21 cellular contexts compared by ENCODE assay signal in genomic region chr9:127860779-127861178, GRCh38. TPM values are rescaled to one million over a fixed set of nuclear protein-coding genes. Genes with fewer than 3 reads are reported as not detected.
A peak's percentile ranks its signal among the peaks of the same experiment; 100 is the strongest.
DNase-seq lines count a peak whose midpoint lies in the region; ATAC-seq, FAIRE-seq and TF ChIP-seq lines count a peak whose summit lies in the region.
"Had no signal": no experiment of that assay in that cellular context is flagged by ENCODE, and none has a peak within 500 bp of the region (broad histone marks: within the 10 kb centered on the region; RNA-seq: fewer than 3 reads in every experiment).

No MANE protein-coding gene starts in this region.

- H2BK15ac ChIP-seq in IMR-90 (ENCODE audit: low read depth, low read length): no peak overlapping the region

- no peak overlapping the region for H3K27ac ChIP-seq in IMR-90 (ENCODE audit: insufficient read depth, low read length)
- H3K27ac ChIP-seq: 22Rv1 had no signal

- H3K4me3 Mint-ChIP-seq in activated CD4-positive, alpha-beta T cell treated with anti-CD3 and anti-CD28 coated beads, Interleukin-2, amount 10 ng/mL, durations not matched to agents 24 days and 14 days: no peak overlapping the region
- H3K4me3 Mint-ChIP-seq in immature natural killer cell (peak overlapping the region in 2 of 5 donors; percentile 25 to 38), progenitor cell of endocrine pancreas (ENCODE audit: low read depth) (no peak overlapping the region)
- H3K4me3 Mint-ChIP-seq: GM23338; T-helper 1 cell treated with Interleukin-12 subunit alpha and Interleukin-12 subunit beta and Interleukin-4 antibody, amounts not matched to agents 30 μg/mL and 1 μg/mL, for 36 hours had no signal

- TF ChIP-seq CTCF in IMR-90 (conservative IDR thresholded peaks at IDR 0.05; ENCODE audit: low read depth, low read length) (no peak), progenitor cell of endocrine pancreas (IDR thresholded peaks at IDR 0.05; ENCODE audit: unreplicated experiment) (no peak)

- no peak overlapping the region for H4K8ac ChIP-seq in IMR-90 (ENCODE audit: low read depth in 2 of 2, low read length in 2 of 2)

- no peaks in the 10 kb centered on the region for H3K9me3 ChIP-seq in IMR-90 (ENCODE audit: control insufficient read depth, insufficient read depth, low read length)
- H3K9me3 ChIP-seq: mucosa of descending colon, tibial nerve had no signal

- H3K27ac Mint-ChIP-seq in activated CD4-positive, alpha-beta T cell treated with anti-CD3 and anti-CD28 coated beads, Interleukin-2, amount 10 ng/mL, durations not matched to agents 24 days and 14 days: peak overlapping the region; percentile 13
- H3K27ac Mint-ChIP-seq in immature natural killer cell: peak overlapping the region; percentile 12 to 98 (median 82)
- peak overlapping the region; percentile 57 for H3K27ac Mint-ChIP-seq in progenitor cell of endocrine pancreas
- H3K27ac Mint-ChIP-seq: GM23338; T-helper 1 cell treated with Interleukin-12 subunit alpha and Interleukin-12 subunit beta and Interleukin-4 antibody, amounts not matched to agents 30 μg/mL and 1 μg/mL, for 36 hours had no signal

- H3K27me3 Mint-ChIP-seq in activated CD4-positive, alpha-beta T cell treated with anti-CD3 and anti-CD28 coated beads, Interleukin-2, amount 10 ng/mL, durations not matched to agents 24 days and 14 days: no peaks in the 10 kb centered on the region
- H3K27me3 Mint-ChIP-seq in immature natural killer cell (ENCODE audit: low read depth in 3 of 3): peaks cover 0 to 8% (median 7%) of the 10 kb centered on the region in 3 donors
- peaks cover 3% of the 10 kb centered on the region for H3K27me3 Mint-ChIP-seq in progenitor cell of endocrine pancreas

- no peak overlapping the region for H3K4ac ChIP-seq in IMR-90 (ENCODE audit: low read depth, low read length)

- no peak for FAIRE-seq in HTR-8/SVneo (lab: Jason Lieb, UNC)
- FAIRE-seq: bronchial epithelial cell had no signal

- no peak overlapping the region for H2BK120ac ChIP-seq in IMR-90 (ENCODE audit: low read depth, low read length)

- no peak overlapping the region for H4K5ac ChIP-seq in IMR-90 (ENCODE audit: low read depth, low read length)

- H3K18ac ChIP-seq in IMR-90 (ENCODE audit: low read depth, low read length): no peak overlapping the region

- H3K9ac ChIP-seq in IMR-90 (ENCODE audit: low read depth, low read length): no peak overlapping the region

- POLR2A ChIA-PET in IMR-90 (lab: Charles Lee; ENCODE audit: unreplicated experiment): no interaction called here

- H3K4me2 ChIP-seq in IMR-90 (ENCODE audit: low read depth, low read length): no peak overlapping the region
- H3K4me2 ChIP-seq: GM23338, hepatocyte, smooth muscle cell had no signal

- no peak for DNase-seq in activated CD4-positive, alpha-beta T cell treated with anti-CD3 and anti-CD28 coated beads, Interleukin-2, amount 10 ng/mL, durations not matched to agents 24 days and 14 days
- DNase-seq in activated CD4-positive, alpha-beta T cell treated with anti-CD3 and anti-CD28 coated beads for 1 hour: no peak
- DNase-seq in IMR-90 (no peak), immature natural killer cell (no peak), progenitor cell of endocrine pancreas (ENCODE audit: low spot score, unreplicated experiment) (no peak), activated gamma-delta T cell (lab: John Stamatoyannopoulos, UW) (no peak), NCI-H2196 treated with DMSO at 0.1 percent for 48 hours (lab: John Stamatoyannopoulos, UW; ENCODE audit: unreplicated experiment) (no peak), HTR-8/SVneo (ENCODE audit: insufficient read length, low spot score) (no peak)
- DNase-seq: DMS53, mucosa of descending colon, NCI-H2081, NCI-H524 treated with DMSO at 0.1 percent for 48 hours, SHP77 had no signal

- no peak overlapping the region for H3K4me3 ChIP-seq in IMR-90 (ENCODE audit: insufficient read depth, low read depth, low read length)
- H3K4me3 ChIP-seq: GM23338, hepatocyte, mucosa of descending colon, smooth muscle cell, tibial nerve had no signal

- no peak for TF ChIP-seq RAD21 in IMR-90 (IDR thresholded peaks at IDR 0.05; ENCODE audit: low read length)

- no peak for TF ChIP-seq POLR2A in IMR-90 (IDR thresholded peaks at IDR 0.05; ENCODE audit: low read depth, low read length)

- WGBS in IMR-90 (ENCODE audit: extremely low coverage in 2 of 2, insufficient read length in 1 of 2), 2 experiments: 100% methylated on average over 2 of the region's 11 CpGs; no CpG with 5 or more reads in 1 of the 2 experiments

- H3K14ac ChIP-seq in IMR-90 (replicated peaks; ENCODE audit: low read depth, low read length): no peak overlapping the region

- H2BK20ac ChIP-seq in IMR-90 (ENCODE audit: low read depth, low read length): no peak overlapping the region

- 0 out of 2 replicates have a peak overlapping the region, but pooled peaks have one; percentile 8 for H2AK5ac ChIP-seq in IMR-90 (ENCODE audit: low read depth, low read length)

- no peaks in the 10 kb centered on the region for H3K9me3 Mint-ChIP-seq in activated CD4-positive, alpha-beta T cell treated with anti-CD3 and anti-CD28 coated beads, Interleukin-2, amount 10 ng/mL, durations not matched to agents 24 days and 14 days
- no peaks in the 10 kb centered on the region for H3K9me3 Mint-ChIP-seq in immature natural killer cell
- no peaks in the 10 kb centered on the region for H3K9me3 Mint-ChIP-seq in progenitor cell of endocrine pancreas (ENCODE audit: low read depth)
- H3K9me3 Mint-ChIP-seq: activated naive CD4-positive, alpha-beta T cell treated with anti-CD3 and anti-CD28 coated beads, Interleukin-2, amount 50 U/mL, for 72 hours; GM23338; T-helper 1 cell treated with Interleukin-12 subunit alpha and Interleukin-12 subunit beta and Interleukin-4 antibody, amounts not matched to agents 30 μg/mL and 1 μg/mL, for 36 hours had no signal

- H4K20me1 ChIP-seq in IMR-90 (ENCODE audit: insufficient read depth, low read length): no peaks in the 10 kb centered on the region

- no peak overlapping the region for H3K56ac ChIP-seq in IMR-90 (ENCODE audit: extremely low read depth, insufficient read depth, low read length)

- no peaks in the 10 kb centered on the region; the same call in 1 of the 2 replicates for H3K36me3 ChIP-seq in IMR-90 (ENCODE audit: control insufficient read depth, insufficient read depth, low read length)
- H3K36me3 ChIP-seq: tibial nerve had no signal

- CTCF ChIA-PET in IMR-90 (lab: Yijun Ruan, JAX): no interaction called here

- H3K36me3 Mint-ChIP-seq in activated CD4-positive, alpha-beta T cell treated with anti-CD3 and anti-CD28 coated beads, Interleukin-2, amount 10 ng/mL, durations not matched to agents 24 days and 14 days (ENCODE audit: low read depth): peaks cover under 1% of the 10 kb centered on the region
- H3K36me3 Mint-ChIP-seq in immature natural killer cell (peaks cover 0 to 2% (median 0%) of the 10 kb centered on the region in 3 donors), progenitor cell of endocrine pancreas (ENCODE audit: insufficient read depth) (no peaks in the 10 kb centered on the region)
- H3K36me3 Mint-ChIP-seq: activated naive CD4-positive, alpha-beta T cell treated with anti-CD3 and anti-CD28 coated beads, Interleukin-2, amount 50 U/mL, for 72 hours had no signal

- intact Hi-C loops in activated CD4-positive, alpha-beta T cell treated with anti-CD3 and anti-CD28 coated beads, Interleukin-2, amount 10 ng/mL, durations not matched to agents 24 days and 14 days (cut with micrococcal nuclease): loop anchor here (10.0 kb wide), 1 partner anchor 246 kb away; the partner anchor contains the start of gene STXBP1
- intact Hi-C loops in IMR-90 (cut with micrococcal nuclease): no loop called here

- in situ Hi-C loops in IMR-90 (cut with MboI; ENCODE audit: low sequenced_read_pairs): no loop called here

- H3K4me1 ChIP-seq in IMR-90 (ENCODE audit: control insufficient read depth, insufficient read depth, low read length): no peaks in the 10 kb centered on the region

- H2BK5ac ChIP-seq in IMR-90 (ENCODE audit: low read depth, low read length, poor library complexity, severe bottlenecking): no peak overlapping the region

- no peaks in the 10 kb centered on the region for H3K79me1 ChIP-seq in IMR-90 (ENCODE audit: low read depth in 1 of 2, low read length in 2 of 2)

- dilution Hi-C loops in IMR-90 (cut with HindIII; ENCODE audit: low sequenced_read_pairs, unreplicated experiment): no loop called here

- no TSS peak for BruUV-seq in IMR-90 (replicated peaks; lab: Mats Ljungman, UMichigan)

- peaks cover 4% of the 10 kb centered on the region; the same call in 1 of the 2 replicates for H3K9me1 ChIP-seq in IMR-90 (ENCODE audit: insufficient read depth, low read length)

- ATAC-seq in IMR-90 (ENCODE audit: low read depth): no peak
- ATAC-seq: activated naive CD4-positive, alpha-beta T cell treated with anti-CD3 and anti-CD28 coated beads, Interleukin-2, amount 50 U/mL, for 72 hours; GM23338; mucosa of descending colon had no signal

- no peaks in the 10 kb centered on the region for H3K27me3 ChIP-seq in IMR-90 (ENCODE audit: control insufficient read depth, insufficient read depth, low read length)
- H3K27me3 ChIP-seq: hepatocyte, tibial nerve had no signal

- H4K91ac ChIP-seq in IMR-90 (ENCODE audit: insufficient read depth, low read depth, low read length): no peak overlapping the region

- H2AK9ac ChIP-seq in IMR-90 (replicated peaks; ENCODE audit: low read depth, low read length, poor library complexity): peak overlapping the region; percentile 65

- peaks cover 30% of the 10 kb centered on the region for H3K4me1 Mint-ChIP-seq in activated CD4-positive, alpha-beta T cell treated with anti-CD3 and anti-CD28 coated beads, Interleukin-2, amount 10 ng/mL, durations not matched to agents 24 days and 14 days
- H3K4me1 Mint-ChIP-seq in immature natural killer cell: peaks cover 59 to 64% of the 10 kb centered on the region in 2 donors
- peaks cover 14% of the 10 kb centered on the region for H3K4me1 Mint-ChIP-seq in progenitor cell of endocrine pancreas (ENCODE audit: low read depth)

- H2AFZ ChIP-seq in IMR-90 (replicated peaks; ENCODE audit: low read length, poor library complexity): no peak overlapping the region
- H2AFZ ChIP-seq: GM23338, hepatocyte had no signal

- H3K23ac ChIP-seq in IMR-90 (ENCODE audit: low read depth, low read length): no peak overlapping the region

RNA-seq across cellular contexts. Expression of gene ENG, which starts 6.3 kb away (rescaled TPM):
- 29.9 and 32.4 TPM in 2 replicates for total RNA-seq in activated CD4-positive, alpha-beta T cell treated with anti-CD3 and anti-CD28 coated beads, Interleukin-2, amount 10 ng/mL, durations not matched to agents 24 days and 14 days
- 3.6 and 4.2 TPM in 2 replicates for total RNA-seq in IMR-90 (2012; rRNA removed)
- polyA plus RNA-seq in IMR-90 (2012; rRNA removed): 73.9 and 83.3 TPM in 2 replicates
- 39.1 and 101 TPM in 2 replicates for polyA plus RNA-seq in IMR-90 (2012; cell fraction: cytosol; rRNA removed)
- polyA plus RNA-seq in IMR-90 (2012; cell fraction: nucleus; rRNA removed; ENCODE audit: low replicate concordance): 36.4 and 102 TPM in 2 replicates
- polyA plus RNA-seq in immature natural killer cell: 10 to 100 TPM in 1 of 3 donors, 1 to 10 TPM in 2; 7.2 to 12.1 (median 8.6) TPM
- 0.64 and 0.91 TPM in 2 replicates for total RNA-seq in progenitor cell of endocrine pancreas

RNA-seq across cellular contexts. Expression of gene AK1, which starts 16.7 kb away (rescaled TPM):
- total RNA-seq in activated CD4-positive, alpha-beta T cell treated with anti-CD3 and anti-CD28 coated beads, Interleukin-2, amount 10 ng/mL, durations not matched to agents 24 days and 14 days: 18.0 and 19.9 TPM in 2 replicates
- total RNA-seq in IMR-90 (2012; rRNA removed): 44.8 and 51.4 TPM in 2 replicates
- polyA plus RNA-seq in IMR-90 (2012; rRNA removed): 119 and 126 TPM in 2 replicates
- polyA plus RNA-seq in IMR-90 (2012; cell fraction: cytosol; rRNA removed): 146 and 387 TPM in 2 replicates
- 158 and 207 TPM in 2 replicates for polyA plus RNA-seq in IMR-90 (2012; cell fraction: nucleus; rRNA removed; ENCODE audit: low replicate concordance)
- 1 to 10 TPM in 1 of 3 donors, under 1 TPM in 1, not detected in 1; 0.12 to 1.0 TPM for polyA plus RNA-seq in immature natural killer cell
- total RNA-seq in progenitor cell of endocrine pancreas: 46.2 and 46.5 TPM in 2 replicates

RNA-seq across cellular contexts. Expression of gene ST6GALNAC6, which starts 38.6 kb away (rescaled TPM):
- 53.3 and 61.2 TPM in 2 replicates for total RNA-seq in activated CD4-positive, alpha-beta T cell treated with anti-CD3 and anti-CD28 coated beads, Interleukin-2, amount 10 ng/mL, durations not matched to agents 24 days and 14 days
- total RNA-seq in IMR-90 (2012; rRNA removed): 35.3 and 35.7 TPM in 2 replicates
- polyA plus RNA-seq in IMR-90 (2012; rRNA removed): 47.6 and 48.6 TPM in 2 replicates
- 41.6 and 60.0 TPM in 2 replicates for polyA plus RNA-seq in IMR-90 (2012; cell fraction: cytosol; rRNA removed)
- 105 and 190 TPM in 2 replicates for polyA plus RNA-seq in IMR-90 (2012; cell fraction: nucleus; rRNA removed; ENCODE audit: low replicate concordance)
- polyA plus RNA-seq in immature natural killer cell: 10 to 100 TPM; 84.0 to 97.8 (median 94.1) TPM
- total RNA-seq in progenitor cell of endocrine pancreas: 31.1 and 36.7 TPM in 2 replicates

RNA-seq across cellular contexts. Expression of gene ST6GALNAC4, which starts 56.1 kb away (rescaled TPM):
- total RNA-seq in activated CD4-positive, alpha-beta T cell treated with anti-CD3 and anti-CD28 coated beads, Interleukin-2, amount 10 ng/mL, durations not matched to agents 24 days and 14 days: 28.0 and 28.3 TPM in 2 replicates
- total RNA-seq in IMR-90 (2012; rRNA removed) (11.9 and 12.5 TPM in 2 replicates), progenitor cell of endocrine pancreas (7.0 and 7.7 TPM in 2 replicates)
- polyA plus RNA-seq in IMR-90 (2012; rRNA removed) (32.9 and 42.2 TPM in 2 replicates), immature natural killer cell (10 to 100 TPM in 1 of 3 donors, 1 to 10 TPM in 2; 8.7 to 20.1 (median 9.1) TPM)
- 18.6 and 48.3 TPM in 2 replicates for polyA plus RNA-seq in IMR-90 (2012; cell fraction: cytosol; rRNA removed)
- polyA plus RNA-seq in IMR-90 (2012; cell fraction: nucleus; rRNA removed; ENCODE audit: low replicate concordance): 25.4 and 59.2 TPM in 2 replicates

RNA-seq across cellular contexts. Expression of gene FPGS, which starts 58.1 kb away (rescaled TPM):
- total RNA-seq in activated CD4-positive, alpha-beta T cell treated with anti-CD3 and anti-CD28 coated beads, Interleukin-2, amount 10 ng/mL, durations not matched to agents 24 days and 14 days: 126 and 128 TPM in 2 replicates
- total RNA-seq in IMR-90 (2012; rRNA removed) (43.9 and 45.5 TPM in 2 replicates), progenitor cell of endocrine pancreas (75.0 and 78.4 TPM in 2 replicates)
- polyA plus RNA-seq in IMR-90 (2012; rRNA removed) (71.5 and 75.7 TPM in 2 replicates), immature natural killer cell (10 to 100 TPM; 77.3 to 97.7 (median 89.1) TPM)
- polyA plus RNA-seq in IMR-90 (2012; cell fraction: cytosol; rRNA removed): 39.9 and 56.3 TPM in 2 replicates
- 94.7 and 201 TPM in 2 replicates for polyA plus RNA-seq in IMR-90 (2012; cell fraction: nucleus; rRNA removed; ENCODE audit: low replicate concordance)

Comparison
In these comparisons a context has a peak if more than half of its experiments do, and no peak if none do; other contexts are left out.
1. H3K27ac Mint-ChIP-seq: peak in every context shown above with its lines; median percentile 82 in immature natural killer cell; 57 in progenitor cell of endocrine pancreas; 13 in activated CD4-positive, alpha-beta T cell treated with anti-CD3 and anti-CD28 coated beads, Interleukin-2, amount 10 ng/mL, durations not matched to agents 24 days and 14 days.